In the genomic region with DNA sequence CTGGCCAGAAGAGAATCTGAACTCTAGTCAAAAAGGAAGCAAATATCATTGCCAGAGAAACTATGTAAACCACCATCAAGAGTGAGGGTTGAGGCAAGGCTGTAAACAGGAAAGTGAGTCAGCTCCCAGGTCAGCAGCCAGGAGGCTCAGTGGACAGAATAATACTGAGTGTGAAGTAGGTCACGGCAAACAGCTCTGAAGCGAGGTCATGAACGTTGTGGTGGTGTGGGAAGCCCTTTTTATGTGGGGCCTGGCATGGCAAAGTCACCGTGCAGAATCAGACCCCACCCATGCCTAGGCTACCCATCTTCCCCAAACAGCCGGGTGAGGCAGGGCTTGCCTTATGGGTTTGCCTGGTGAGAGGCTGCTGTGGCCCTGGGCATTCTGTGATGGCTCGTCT, we compare ENCODE assay signal across 8 cellular contexts. TPM values are rescaled to one million over a fixed set of nuclear protein-coding genes. Genes with fewer than 3 reads are reported as not detected.
DNase-seq lines count a peak whose midpoint lies in the region; ATAC-seq and TF ChIP-seq lines count a peak whose summit lies in the region.

No MANE protein-coding gene starts in this region.

- POLR2A ChIA-PET in IMR-90 (lab: Charles Lee; ENCODE audit: unreplicated experiment): no interaction called here

- H3K27me3 ChIP-seq in IMR-90 (ENCODE audit: control insufficient read depth, insufficient read depth, low read length) (no peaks in the 10 kb centered on the region), prostate gland (replicated peaks; ENCODE audit: insufficient read depth) (no peaks in the 10 kb centered on the region)

- H4K20me1 ChIP-seq in IMR-90 (ENCODE audit: insufficient read depth, low read length): no peaks in the 10 kb centered on the region

- WGBS in IMR-90 (ENCODE audit: extremely low coverage in 2 of 2, insufficient read length in 1 of 2), 2 experiments: no CpG with 5 or more reads among the region's 6 CpGs
- 74% methylated on average over 6 of the region's 6 CpGs for WGBS in prostate gland

- no peak overlapping the region for H3K27ac Mint-ChIP-seq in glutamatergic neuron (ENCODE audit: unreplicated experiment)

- H3K27me3 Mint-ChIP-seq in glutamatergic neuron (ENCODE audit: unreplicated experiment): peaks cover 2% of the 10 kb centered on the region

- peaks cover 10% of the 10 kb centered on the region for H3K4me1 Mint-ChIP-seq in glutamatergic neuron (ENCODE audit: low read depth, unreplicated experiment)

- no peak overlapping the region for H3K56ac ChIP-seq in IMR-90 (ENCODE audit: extremely low read depth, insufficient read depth, low read length)

- H3K23ac ChIP-seq in IMR-90 (ENCODE audit: low read depth, low read length): no peak overlapping the region

- peak overlapping the region; percentile 13 for H2AFZ ChIP-seq in IMR-90 (replicated peaks; ENCODE audit: low read length, poor library complexity)

- H4K8ac ChIP-seq in IMR-90 (ENCODE audit: low read depth in 2 of 2, low read length in 2 of 2): peak overlapping the region in 1 of 2 experiments; percentile 43; a peak in 1 of 4 replicates

- H2AK9ac ChIP-seq in IMR-90 (replicated peaks; ENCODE audit: low read depth, low read length, poor library complexity): no peak overlapping the region

- peaks cover 0 to 5% of the 10 kb centered on the region in 2 experiments; a peak in 1 of 4 replicates for H3K79me1 ChIP-seq in IMR-90 (ENCODE audit: low read depth in 1 of 2, low read length in 2 of 2)

- peak overlapping the region; percentile 73 for H2BK120ac ChIP-seq in IMR-90 (ENCODE audit: low read depth, low read length)

- peak overlapping the region; percentile 21; the same call in 1 of the 2 replicates for H2BK20ac ChIP-seq in IMR-90 (ENCODE audit: low read depth, low read length)

- no peak overlapping the region for H3K9ac ChIP-seq in IMR-90 (ENCODE audit: low read depth, low read length)

- TF ChIP-seq RAD21 in IMR-90 (IDR thresholded peaks at IDR 0.05; ENCODE audit: low read length): no peak

- no peak for TF ChIP-seq CTCF in IMR-90 (conservative IDR thresholded peaks at IDR 0.05; ENCODE audit: low read depth, low read length)
- peak in 1 of 4 experiments; percentile 29 for TF ChIP-seq CTCF in prostate gland (IDR thresholded peaks at IDR 0.05)
- TF ChIP-seq CTCF in glutamatergic neuron (IDR thresholded peaks at IDR 0.05; ENCODE audit: partially characterized antibody, unreplicated experiment): no peak

- no peak overlapping the region; the same call in 1 of the 2 replicates for H3K18ac ChIP-seq in IMR-90 (ENCODE audit: low read depth, low read length)

- H3K4me3 Mint-ChIP-seq in glutamatergic neuron (ENCODE audit: unreplicated experiment): no peak overlapping the region

- H3K9me1 ChIP-seq in IMR-90 (ENCODE audit: insufficient read depth, low read length): peaks cover 19% of the 10 kb centered on the region

- TF ChIP-seq POLR2A in IMR-90 (IDR thresholded peaks at IDR 0.05; ENCODE audit: low read depth, low read length) (no peak), prostate gland (IDR thresholded peaks at IDR 0.05) (no peak)

- H3K36me3 ChIP-seq in IMR-90 (ENCODE audit: control insufficient read depth, insufficient read depth, low read length): no peaks in the 10 kb centered on the region
- no peaks in the 10 kb centered on the region for H3K36me3 ChIP-seq in prostate gland

- H3K4me2 ChIP-seq in IMR-90 (ENCODE audit: low read depth, low read length): peak overlapping the region; percentile 5; the same call in 1 of the 2 replicates

- DNase-seq in DMS53 treated with DMSO at 0.1 percent for 48 hours (lab: John Stamatoyannopoulos, UW; ENCODE audit: unreplicated experiment) (peak; percentile 5), IMR-90 (peak; percentile 93), prostate gland (ENCODE audit: low spot score) (no peak), NCI-H2029 (lab: John Stamatoyannopoulos, UW) (no peak), glutamatergic neuron (no peak), ecto neural progenitor cell (ENCODE audit: low spot score) (no peak)
- peak; percentile 31 to 50 for DNase-seq in activated CD8-positive, alpha-beta memory T cell treated with anti-CD3 and anti-CD28 coated beads for 4 hours (ENCODE audit: low read depth in 2 of 2)

- H3K4me3 ChIP-seq in IMR-90 (ENCODE audit: insufficient read depth, low read depth, low read length) (no peak overlapping the region), prostate gland (no peak overlapping the region)

- peak overlapping the region; percentile 84 for H2AK5ac ChIP-seq in IMR-90 (ENCODE audit: low read depth, low read length)

- H3K4me1 ChIP-seq in IMR-90 (ENCODE audit: control insufficient read depth, insufficient read depth, low read length): peaks cover 27% of the 10 kb centered on the region
- peaks cover 6% of the 10 kb centered on the region for H3K4me1 ChIP-seq in prostate gland (replicated peaks)

- peak overlapping the region; percentile 9 for H2BK5ac ChIP-seq in IMR-90 (ENCODE audit: low read depth, low read length, poor library complexity, severe bottlenecking)

- peak overlapping the region; percentile 86; the same call in 2 of the 3 replicates for H2BK15ac ChIP-seq in IMR-90 (ENCODE audit: low read depth, low read length)

- intact Hi-C loops in IMR-90 (cut with micrococcal nuclease) (no loop called here), prostate gland (cut with DNase I) (no loop called here)

- H3K36me3 Mint-ChIP-seq in glutamatergic neuron (ENCODE audit: unreplicated experiment): peaks cover 10% of the 10 kb centered on the region

- peak overlapping the region; percentile 35; the same call in 1 of the 2 replicates for H4K91ac ChIP-seq in IMR-90 (ENCODE audit: insufficient read depth, low read depth, low read length)

- H3K9me3 ChIP-seq in IMR-90 (ENCODE audit: control insufficient read depth, insufficient read depth, low read length) (no peaks in the 10 kb centered on the region; the same call in 1 of the 2 replicates), prostate gland (no peaks in the 10 kb centered on the region)

- peak overlapping the region; percentile 80 for H3K4ac ChIP-seq in IMR-90 (ENCODE audit: low read depth, low read length)

- ATAC-seq in IMR-90 (ENCODE audit: low read depth): peak; percentile 98
- peak; percentile 75 for ATAC-seq in esophagus mucosa

- no peak overlapping the region; the same call in 1 of the 2 replicates for H4K5ac ChIP-seq in IMR-90 (ENCODE audit: low read depth, low read length)

- CTCF ChIA-PET in IMR-90 (lab: Yijun Ruan, JAX): interaction anchor here (0.7 kb wide), 1 partner anchor 132 kb away, joined by 4 read pairs; no protein-coding TSS in a partner anchor

- in situ Hi-C loops in IMR-90 (cut with MboI; ENCODE audit: low sequenced_read_pairs): no loop called here

- peak overlapping the region; percentile 79; the same call in 1 of the 2 replicates for H3K14ac ChIP-seq in IMR-90 (replicated peaks; ENCODE audit: low read depth, low read length)

- H3K9me3 Mint-ChIP-seq in glutamatergic neuron (ENCODE audit: unreplicated experiment): peaks cover 4% of the 10 kb centered on the region

- no TSS peak for BruUV-seq in IMR-90 (replicated peaks; lab: Mats Ljungman, UMichigan)

- dilution Hi-C loops in IMR-90 (cut with HindIII; ENCODE audit: low sequenced_read_pairs, unreplicated experiment): no loop called here

- H3K27ac ChIP-seq in IMR-90 (ENCODE audit: insufficient read depth, low read length) (peak overlapping the region; percentile 79), prostate gland (peak overlapping the region; percentile 51 to 52)

TF ChIP-seq in IMR-90, 13 proteins besides CTCF, POLR2A, EP300 and RAD21:
- TF ChIP-seq CEBPB (IDR thresholded peaks at IDR 0.05; ENCODE audit: low read depth, low read length) (peak; percentile 63; the same call in 1 of the 2 replicates), NFE2L2 (IDR thresholded peaks at IDR 0.05; ENCODE audit: low read depth, low read length) (no peak; the same call in 1 of the 2 replicates), RCOR1 (IDR thresholded peaks at IDR 0.05; ENCODE audit: insufficient replicate concordance, low read length) (peak; percentile 88), MAZ (IDR thresholded peaks at IDR 0.05; ENCODE audit: borderline replicate concordance, low read depth, low read length) (peak; percentile 26; the same call in 1 of the 2 replicates), BHLHE40 (IDR thresholded peaks at IDR 0.05; ENCODE audit: low read depth, low read length) (peak; percentile 86), MAFK (IDR thresholded peaks at IDR 0.05; ENCODE audit: low read depth, low read length) (0 out of 2 replicates have a peak, but pooled peaks have one; percentile 11), FOS (IDR thresholded peaks at IDR 0.05; ENCODE audit: low read depth, low read length) (peak; percentile 94), RFX5 (IDR thresholded peaks at IDR 0.05; ENCODE audit: low read depth, low read length) (no peak), MXI1 (IDR thresholded peaks at IDR 0.05; ENCODE audit: borderline replicate concordance, low read depth, low read length) (no peak), SMC3 (IDR thresholded peaks at IDR 0.05; ENCODE audit: low read depth, low read length) (no peak)
- TF ChIP-seq, protein P1, sequence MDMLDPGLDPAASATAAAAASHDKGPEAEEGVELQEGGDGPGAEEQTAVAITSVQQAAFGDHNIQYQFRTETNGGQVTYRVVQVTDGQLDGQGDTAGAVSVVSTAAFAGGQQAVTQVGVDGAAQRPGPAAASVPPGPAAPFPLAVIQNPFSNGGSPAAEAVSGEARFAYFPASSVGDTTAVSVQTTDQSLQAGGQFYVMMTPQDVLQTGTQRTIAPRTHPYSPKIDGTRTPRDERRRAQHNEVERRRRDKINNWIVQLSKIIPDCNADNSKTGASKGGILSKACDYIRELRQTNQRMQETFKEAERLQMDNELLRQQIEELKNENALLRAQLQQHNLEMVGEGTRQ (IDR thresholded peaks at IDR 0.05; ENCODE audit: low read depth, low read length): no peak
- TF ChIP-seq, protein P2, sequence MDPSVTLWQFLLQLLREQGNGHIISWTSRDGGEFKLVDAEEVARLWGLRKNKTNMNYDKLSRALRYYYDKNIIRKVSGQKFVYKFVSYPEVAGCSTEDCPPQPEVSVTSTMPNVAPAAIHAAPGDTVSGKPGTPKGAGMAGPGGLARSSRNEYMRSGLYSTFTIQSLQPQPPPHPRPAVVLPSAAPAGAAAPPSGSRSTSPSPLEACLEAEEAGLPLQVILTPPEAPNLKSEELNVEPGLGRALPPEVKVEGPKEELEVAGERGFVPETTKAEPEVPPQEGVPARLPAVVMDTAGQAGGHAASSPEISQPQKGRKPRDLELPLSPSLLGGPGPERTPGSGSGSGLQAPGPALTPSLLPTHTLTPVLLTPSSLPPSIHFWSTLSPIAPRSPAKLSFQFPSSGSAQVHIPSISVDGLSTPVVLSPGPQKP (IDR thresholded peaks at IDR 0.05; ENCODE audit: borderline replicate concordance, low read depth, low read length): no peak

RNA-seq across cellular contexts. Expression of a gene that starts 43.9 kb away (rescaled TPM):
- 3,217 and 4,071 TPM in 2 replicates for total RNA-seq in IMR-90 (2012; rRNA removed)
- 1,562 and 1,711 TPM in 2 replicates for polyA plus RNA-seq in IMR-90 (2012; rRNA removed)
- 567 and 904 TPM in 2 replicates for polyA plus RNA-seq in IMR-90 (2012; cell fraction: cytosol; rRNA removed)
- 2,496 and 5,799 TPM in 2 replicates for polyA plus RNA-seq in IMR-90 (2012; cell fraction: nucleus; rRNA removed; ENCODE audit: low replicate concordance)
- 16.3 TPM for total RNA-seq in esophagus mucosa
- 10 to 100 TPM; 50.1 to 95.7 TPM for total RNA-seq in prostate gland
- 0.83 TPM for total RNA-seq in glutamatergic neuron (ENCODE audit: unreplicated experiment)

Comparison
In these comparisons a context has a peak if more than half of its experiments do, and no peak if none do; other contexts are left out.
1. DNase-seq: peak in DMS53 treated with DMSO at 0.1 percent for 48 hours (single experiment), IMR-90 (single experiment) and activated CD8-positive, alpha-beta memory T cell treated with anti-CD3 and anti-CD28 coated beads for 4 hours (2 of 2); none in prostate gland (single experiment), NCI-H2029 (single experiment), glutamatergic neuron (single experiment) and ecto neural progenitor cell (single experiment).
2. RNA of a gene that starts 43.9 kb away (total RNA-seq): 3,217 to 4,071 TPM in IMR-90; 50.1 to 95.7 TPM in prostate gland, 16.3 TPM in esophagus mucosa (single experiment) and 0.83 TPM in glutamatergic neuron (single experiment); every median in the first group is over 10 times any median in the second.